Comparison of ENCODE assay signal across 28 cellular contexts in the genomic region with DNA sequence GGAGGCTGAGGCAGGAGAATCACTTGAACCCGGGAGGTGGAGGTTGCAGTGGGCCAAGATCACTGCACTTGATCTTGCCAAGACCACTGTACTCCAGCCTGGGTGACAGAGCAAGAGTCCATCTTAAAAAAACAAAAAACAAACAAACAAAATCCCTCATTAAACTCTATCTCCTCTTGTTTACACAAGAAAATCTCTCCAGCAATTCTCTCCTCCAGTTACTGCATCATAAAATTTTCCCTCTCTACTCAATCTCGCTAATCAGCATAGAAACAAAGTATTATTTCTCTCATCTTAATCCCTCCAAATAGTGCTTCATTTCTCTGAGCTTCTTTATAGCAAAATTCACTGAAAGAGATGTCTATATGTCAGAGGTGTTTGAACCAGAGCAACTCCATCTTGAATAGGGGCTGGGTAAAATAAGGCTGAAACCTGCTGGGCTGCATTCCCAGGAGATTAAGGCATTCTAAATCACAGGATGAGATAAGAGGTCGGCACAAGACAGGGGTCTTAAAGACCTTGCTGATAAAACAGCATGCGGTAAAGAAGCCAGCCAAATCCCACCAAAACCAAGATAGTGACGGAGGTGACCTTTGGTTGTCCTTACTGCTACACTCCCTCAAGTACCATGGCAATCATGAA.
"Had no signal": no experiment of that assay in that cellular context is flagged by ENCODE, and none has a peak within 500 bp of the region (broad histone marks: within the 10 kb centered on the region; RNA-seq: fewer than 3 reads in every experiment).

No MANE protein-coding gene starts in this region.

- DNase-seq: activated CD4-positive, alpha-beta memory T cell treated with anti-CD3 and anti-CD28 coated beads, Interleukin-2, amount 10 ng/mL, durations not matched to agents 7 days and 5 days; activated CD4-positive, alpha-beta T cell treated with anti-CD3 and anti-CD28 coated beads, Interleukin-2, amount 10 ng/mL, durations not matched to agents 24 days and 14 days; activated CD4-positive, CD25-positive, alpha-beta regulatory T cell treated with anti-CD3 and anti-CD28 coated beads, Interleukin-2, amount 50 U/mL, for 72 hours; activated naive CD8-positive, alpha-beta T cell treated with anti-CD3 and anti-CD28 coated beads, Interleukin-2, amount 50 U/mL, for 24 hours; activated T-cell treated with anti-CD3 and anti-CD28 coated beads, Interleukin-2, amount 50 U/mL, for 4 hours; central memory CD4-positive, alpha-beta T cell; foreskin melanocyte; heart right ventricle; islet precursor cell; left ventricle myocardium superior; naive B cell; nephron progenitor cell; ovary; retina; sigmoid colon; stimulated activated CD4-positive, alpha-beta T cell treated with anti-CD3 and anti-CD28 coated beads, Interleukin-1b, Interleukin-23, amount 100 ng/mL, for 48 hours; stimulated activated naive B cell treated with anti-CD40 and anti-IgM and Interleukin-4, amounts not matched to agents 10 μg/mL and 1 μg/mL and 100 μg/mL, for 72 hours; stomach; T1000; thyroid gland; upper lobe of left lung; WERI-Rb-1 had no signal

- H3K27ac ChIP-seq: breast epithelium, esophagus muscularis mucosa, heart right ventricle, ovary, sigmoid colon, stomach, thyroid gland, upper lobe of left lung, WERI-Rb-1 had no signal

- H3K4me3 Mint-ChIP-seq: activated CD4-positive, alpha-beta memory T cell treated with anti-CD3 and anti-CD28 coated beads, Interleukin-2, amount 10 ng/mL, durations not matched to agents 7 days and 5 days; activated CD4-positive, alpha-beta T cell treated with anti-CD3 and anti-CD28 coated beads, Interleukin-2, amount 10 ng/mL, durations not matched to agents 24 days and 14 days; activated naive CD4-positive, alpha-beta T cell treated with anti-CD3 and anti-CD28 coated beads, Interleukin-2, amount 50 U/mL, for 24 hours; activated naive CD8-positive, alpha-beta T cell treated with anti-CD3 and anti-CD28 coated beads, Interleukin-2, amount 50 U/mL, for 24 hours; activated T-cell treated with anti-CD3 and anti-CD28 coated beads, Interleukin-2, amount 50 U/mL, for 4 hours; naive B cell; nephron progenitor cell; stimulated activated naive B cell treated with anti-CD40 and anti-IgM and Interleukin-4, amounts not matched to agents 10 μg/mL and 1 μg/mL and 100 μg/mL, for 72 hours; T-helper 1 cell treated with Interleukin-12 subunit alpha and Interleukin-12 subunit beta and Interleukin-4 antibody, amounts not matched to agents 30 μg/mL and 1 μg/mL, for 36 hours had no signal

- H3K27me3 ChIP-seq: breast epithelium, esophagus muscularis mucosa, heart right ventricle, ovary, sigmoid colon, stomach, thyroid gland, upper lobe of left lung had no signal

- H3K4me1 Mint-ChIP-seq: nephron progenitor cell had no signal

- H3K27ac Mint-ChIP-seq: activated CD4-positive, alpha-beta memory T cell treated with anti-CD3 and anti-CD28 coated beads, Interleukin-2, amount 10 ng/mL, durations not matched to agents 7 days and 5 days; activated CD4-positive, alpha-beta T cell treated with anti-CD3 and anti-CD28 coated beads, Interleukin-2, amount 10 ng/mL, durations not matched to agents 24 days and 14 days; activated naive CD4-positive, alpha-beta T cell treated with anti-CD3 and anti-CD28 coated beads, Interleukin-2, amount 50 U/mL, for 24 hours; activated naive CD8-positive, alpha-beta T cell treated with anti-CD3 and anti-CD28 coated beads, Interleukin-2, amount 50 U/mL, for 24 hours; activated T-helper 2 cell treated with anti-CD3 and anti-CD28 coated beads, Interferon-gamma antibody, Interleukin-2, Interleukin-4, amounts not matched to agents 10 μg/mL and 5 μg/mL and 100 μg/mL, durations not matched to agents 14 hours and 24 hours and 36 hours; naive B cell; nephron progenitor cell; progenitor cell of endocrine pancreas; stimulated activated naive B cell treated with anti-CD40 and anti-IgM and Interleukin-4, amounts not matched to agents 10 μg/mL and 1 μg/mL and 100 μg/mL, for 72 hours; T-helper 1 cell treated with Interleukin-12 subunit alpha and Interleukin-12 subunit beta and Interleukin-4 antibody, amounts not matched to agents 30 μg/mL and 1 μg/mL, for 36 hours had no signal

- H3K36me3 ChIP-seq: breast epithelium, esophagus muscularis mucosa, ovary, sigmoid colon, stomach, thyroid gland, upper lobe of left lung, WERI-Rb-1 had no signal

- H3K4me1 ChIP-seq: breast epithelium, sigmoid colon, thyroid gland had no signal

- ATAC-seq: activated naive CD8-positive, alpha-beta T cell treated with anti-CD3 and anti-CD28 coated beads, Interleukin-2, amount 50 U/mL, for 24 hours; activated T-cell treated with anti-CD3 and anti-CD28 coated beads, Interleukin-2, amount 50 U/mL, for 4 hours; heart right ventricle; left ventricle myocardium superior; stimulated activated naive B cell treated with anti-CD40 and anti-IgM and Interleukin-4, amounts not matched to agents 10 μg/mL and 1 μg/mL and 100 μg/mL, for 72 hours had no signal

- H3K4me3 ChIP-seq: breast epithelium, esophagus muscularis mucosa, heart right ventricle, ovary, sigmoid colon, stomach, thyroid gland, upper lobe of left lung had no signal

- H3K9me3 Mint-ChIP-seq: activated CD4-positive, alpha-beta memory T cell treated with anti-CD3 and anti-CD28 coated beads, Interleukin-2, amount 10 ng/mL, durations not matched to agents 7 days and 5 days; activated naive CD4-positive, alpha-beta T cell treated with anti-CD3 and anti-CD28 coated beads, Interleukin-2, amount 50 U/mL, for 24 hours; activated naive CD8-positive, alpha-beta T cell treated with anti-CD3 and anti-CD28 coated beads, Interleukin-2, amount 50 U/mL, for 24 hours; activated T-cell treated with anti-CD3 and anti-CD28 coated beads, Interleukin-2, amount 50 U/mL, for 4 hours; activated T-helper 2 cell treated with anti-CD3 and anti-CD28 coated beads, Interferon-gamma antibody, Interleukin-2, Interleukin-4, amounts not matched to agents 10 μg/mL and 5 μg/mL and 100 μg/mL, durations not matched to agents 14 hours and 24 hours and 36 hours; naive B cell; stimulated activated naive B cell treated with anti-CD40 and anti-IgM and Interleukin-4, amounts not matched to agents 10 μg/mL and 1 μg/mL and 100 μg/mL, for 72 hours; T-helper 1 cell treated with Interleukin-12 subunit alpha and Interleukin-12 subunit beta and Interleukin-4 antibody, amounts not matched to agents 30 μg/mL and 1 μg/mL, for 36 hours had no signal

- H3K36me3 Mint-ChIP-seq: activated naive CD4-positive, alpha-beta T cell treated with anti-CD3 and anti-CD28 coated beads, Interleukin-2, amount 50 U/mL, for 24 hours; naive B cell had no signal

- H3K27me3 Mint-ChIP-seq: activated CD4-positive, alpha-beta memory T cell treated with anti-CD3 and anti-CD28 coated beads, Interleukin-2, amount 10 ng/mL, durations not matched to agents 7 days and 5 days; activated CD4-positive, alpha-beta T cell treated with anti-CD3 and anti-CD28 coated beads, Interleukin-2, amount 10 ng/mL, durations not matched to agents 24 days and 14 days; activated naive CD4-positive, alpha-beta T cell treated with anti-CD3 and anti-CD28 coated beads, Interleukin-2, amount 50 U/mL, for 24 hours; activated naive CD8-positive, alpha-beta T cell treated with anti-CD3 and anti-CD28 coated beads, Interleukin-2, amount 50 U/mL, for 24 hours; naive B cell; progenitor cell of endocrine pancreas; stimulated activated naive B cell treated with anti-CD40 and anti-IgM and Interleukin-4, amounts not matched to agents 10 μg/mL and 1 μg/mL and 100 μg/mL, for 72 hours had no signal

- H3K9me3 ChIP-seq: breast epithelium, esophagus muscularis mucosa, ovary, sigmoid colon, stomach, thyroid gland, upper lobe of left lung had no signal
